ENCODE assay signal across 8 cellular contexts in the genomic region with DNA sequence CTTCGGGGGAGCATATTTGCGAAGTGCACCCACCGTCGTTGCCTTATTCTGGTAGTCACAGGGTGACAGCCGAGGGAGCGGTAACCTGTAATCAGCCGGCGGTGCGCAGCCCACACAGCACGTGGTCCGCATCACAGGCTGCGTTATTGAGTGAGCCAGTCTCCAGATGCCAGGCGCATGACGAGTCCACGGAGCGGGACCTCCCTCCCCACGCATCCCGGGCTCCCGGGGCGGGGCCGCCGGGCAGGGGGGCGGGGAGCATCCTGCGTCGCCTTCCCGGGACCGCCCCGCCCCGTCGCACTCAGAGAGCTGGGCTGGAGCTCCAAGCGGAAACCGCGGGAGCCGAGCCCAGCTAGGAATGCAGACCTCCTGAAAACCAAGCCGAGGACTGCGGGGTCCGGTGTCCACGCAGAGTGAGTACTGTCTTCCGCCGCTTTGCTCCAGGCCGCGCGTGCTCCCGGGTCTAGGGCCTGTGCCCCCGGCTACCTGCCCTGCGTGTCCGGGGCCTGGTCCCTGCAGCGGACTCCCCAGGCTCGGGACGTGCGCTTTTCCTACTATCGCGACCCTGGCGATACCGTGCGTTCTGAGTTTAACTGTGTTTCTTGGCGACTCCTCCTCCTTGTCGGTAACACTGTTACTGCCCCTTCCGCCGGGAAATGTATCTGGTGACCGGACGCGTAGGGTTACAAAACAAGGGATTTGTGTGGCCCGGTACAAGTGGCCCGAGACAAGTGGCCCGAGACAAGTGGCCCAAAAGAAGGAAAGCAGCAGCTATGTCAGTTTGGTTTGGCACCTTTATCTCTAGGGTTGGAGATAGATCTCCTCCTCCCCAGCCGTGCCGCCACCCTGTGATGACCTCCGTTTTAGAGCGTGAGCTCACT. TPM values are rescaled to one million over a fixed set of nuclear protein-coding genes. Genes with fewer than 3 reads are reported as not detected.
DNase-seq lines count a peak whose midpoint lies in the region; ATAC-seq and TF ChIP-seq lines count a peak whose summit lies in the region.

No MANE protein-coding gene starts in this region.

- H3K9me2 ChIP-seq in SK-N-SH, result no peaks in the 10 kb centered on the region

- POLR2A ChIA-PET in Caco-2 (lab: Charles Lee), result interaction anchor here (0.6 kb wide), 1 partner anchor 528 kb away, joined by 3 read pairs; no protein-coding TSS in a partner anchor
- POLR2A ChIA-PET in SK-N-SH (lab: Yijun Ruan, JAX), result no interaction called here
- POLR2A ChIA-PET in activated naive CD8-positive, alpha-beta T cell treated with anti-CD3 and anti-CD28 coated beads, Interleukin-2, amount 10 ng/mL, durations not matched to agents 7 days and 5 days (lab: Charles Lee), result interaction anchor here (1.0 to 3.5 kb wide), 3 partner anchors 40 to 105 kb away, joined by 3 to 26 read pairs (median 3); partner anchors contain the start of genes CAST and ERAP1

- H3K4me3 ChIP-seq in Caco-2 (ENCODE audit: low read depth, low read length) (peak overlapping the region; percentile 43), SK-N-SH (ENCODE audit: low read depth in 2 of 2, low read length in 1 of 2) (peak overlapping the region; percentile 69 to 77), osteoblast (ENCODE audit: insufficient read depth, low read length) (peak overlapping the region; percentile 88)

- peak overlapping the region; percentile 82 for H3K9ac ChIP-seq in SK-N-SH

- 7% methylated on average over 33 of the region's 70 CpGs for WGBS in SK-N-SH (ENCODE audit: low lambda C conversion rate)

- peak; percentile 53 for ATAC-seq in GM21390 (IDR thresholded peaks at IDR 0.05; ENCODE audit: unreplicated experiment)
- ATAC-seq in activated naive CD8-positive, alpha-beta T cell treated with anti-CD3 and anti-CD28 coated beads, Interleukin-2, amount 10 ng/mL, durations not matched to agents 7 days and 5 days (ENCODE audit: low read depth), result peak; percentile 82

- peaks cover 34% of the 10 kb centered on the region for H3F3A ChIP-seq in SK-N-SH (replicated peaks; ENCODE audit: insufficient read depth)

- H3K27me3 ChIP-seq in Caco-2 (replicated peaks; ENCODE audit: control insufficient read depth, insufficient read depth, low read length) (no peaks in the 10 kb centered on the region), SK-N-SH (ENCODE audit: insufficient read depth) (no peaks in the 10 kb centered on the region), osteoblast (ENCODE audit: insufficient read depth, low read length) (no peaks in the 10 kb centered on the region)

- peak overlapping the region; percentile 67 for H2AFZ ChIP-seq in SK-N-SH (ENCODE audit: low read depth)
- peak overlapping the region; percentile 84 for H2AFZ ChIP-seq in osteoblast (ENCODE audit: low read length)

- no peaks in the 10 kb centered on the region for H3K9me3 Mint-ChIP-seq in Caco-2 (ENCODE audit: unreplicated experiment)
- no peaks in the 10 kb centered on the region for H3K9me3 Mint-ChIP-seq in activated naive CD8-positive, alpha-beta T cell treated with anti-CD3 and anti-CD28 coated beads, Interleukin-2, amount 10 ng/mL, durations not matched to agents 7 days and 5 days
- H3K9me3 Mint-ChIP-seq in glutamatergic neuron (ENCODE audit: unreplicated experiment), result peaks cover 5% of the 10 kb centered on the region

- H3K79me2 ChIP-seq in SK-N-SH (ENCODE audit: insufficient read depth), result peaks cover 53% of the 10 kb centered on the region
- H3K79me2 ChIP-seq in osteoblast (ENCODE audit: insufficient read depth, low read length), result peaks cover 53% of the 10 kb centered on the region

- H3K9me3 ChIP-seq in Caco-2 (no peaks in the 10 kb centered on the region), SK-N-SH (no peaks in the 10 kb centered on the region), osteoblast (ENCODE audit: low read depth, low read length) (no peaks in the 10 kb centered on the region)

- H3K27ac Mint-ChIP-seq in Caco-2 (ENCODE audit: unreplicated experiment) (peak overlapping the region; percentile 39), glutamatergic neuron (ENCODE audit: unreplicated experiment) (peak overlapping the region; percentile 55)
- peak overlapping the region; percentile 91 for H3K27ac Mint-ChIP-seq in activated naive CD8-positive, alpha-beta T cell treated with anti-CD3 and anti-CD28 coated beads, Interleukin-2, amount 10 ng/mL, durations not matched to agents 7 days and 5 days

- H3K4me3 Mint-ChIP-seq in Caco-2 (ENCODE audit: unreplicated experiment) (peak overlapping the region; percentile 62), glutamatergic neuron (ENCODE audit: unreplicated experiment) (peak overlapping the region; percentile 96)
- peak overlapping the region; percentile 93 for H3K4me3 Mint-ChIP-seq in activated naive CD8-positive, alpha-beta T cell treated with anti-CD3 and anti-CD28 coated beads, Interleukin-2, amount 10 ng/mL, durations not matched to agents 7 days and 5 days

- H4K20me1 ChIP-seq in SK-N-SH (ENCODE audit: insufficient read depth) (peaks cover 25% of the 10 kb centered on the region), osteoblast (ENCODE audit: insufficient read depth, low read length) (peaks cover 11% of the 10 kb centered on the region)

- H3K4me2 ChIP-seq in SK-N-SH, result peak overlapping the region; percentile 93
- peak overlapping the region; percentile 98 for H3K4me2 ChIP-seq in osteoblast (ENCODE audit: insufficient read depth, low read length)

- CTCF ChIA-PET in Caco-2 (lab: Charles Lee), result no interaction called here
- CTCF ChIA-PET in SK-N-SH (lab: Yijun Ruan, JAX), result interaction anchor here (0.7 to 1.8 kb wide), 7 partner anchors 9 to 358 kb away, joined by 3 to 11 read pairs (median 4); no protein-coding TSS in a partner anchor

- TF ChIP-seq CTCF in Caco-2 (IDR thresholded peaks at IDR 0.05; ENCODE audit: insufficient read depth in 1 of 2, low read depth in 1 of 2, low read length in 1 of 2, severe bottlenecking in 1 of 2, unreplicated experiment in 1 of 2) (no peak), SK-N-SH (IDR thresholded peaks at IDR 0.05) (no peak), glutamatergic neuron (IDR thresholded peaks at IDR 0.05; ENCODE audit: partially characterized antibody, unreplicated experiment) (no peak), osteoblast (IDR thresholded peaks at IDR 0.05; ENCODE audit: extremely low read depth, low read depth, low read length) (no peak)

- no peak for TF ChIP-seq EP300 in SK-N-SH (IDR thresholded peaks at IDR 0.05; ENCODE audit: borderline replicate concordance in 1 of 2, low read depth in 1 of 2, low read length in 1 of 2)

- H3K36me3 Mint-ChIP-seq in Caco-2 (ENCODE audit: insufficient read depth, unreplicated experiment) (peaks cover 45% of the 10 kb centered on the region), glutamatergic neuron (ENCODE audit: unreplicated experiment) (no peaks in the 10 kb centered on the region)
- H3K36me3 Mint-ChIP-seq in activated naive CD8-positive, alpha-beta T cell treated with anti-CD3 and anti-CD28 coated beads, Interleukin-2, amount 10 ng/mL, durations not matched to agents 7 days and 5 days, result peaks cover 10% of the 10 kb centered on the region

- intact Hi-C loops in Caco-2 (cut with micrococcal nuclease; ENCODE audit: unreplicated experiment), result no loop called here

- H3K27me3 Mint-ChIP-seq in Caco-2 (ENCODE audit: insufficient read depth, unreplicated experiment) (no peaks in the 10 kb centered on the region), glutamatergic neuron (ENCODE audit: unreplicated experiment) (no peaks in the 10 kb centered on the region)
- no peaks in the 10 kb centered on the region for H3K27me3 Mint-ChIP-seq in activated naive CD8-positive, alpha-beta T cell treated with anti-CD3 and anti-CD28 coated beads, Interleukin-2, amount 10 ng/mL, durations not matched to agents 7 days and 5 days

- H3K27ac ChIP-seq in SK-N-SH (ENCODE audit: low read depth in 2 of 2, low read length in 1 of 2) (peak overlapping the region; percentile 79 to 89), osteoblast (ENCODE audit: low read depth, low read length) (peak overlapping the region; percentile 87), temporal lobe (ENCODE audit: low read depth, low read length) (peak overlapping the region; percentile 51)

- H3K36me3 ChIP-seq in Caco-2 (ENCODE audit: control insufficient read depth, insufficient read depth, low read length) (no peaks in the 10 kb centered on the region; the same call in 1 of the 2 replicates), SK-N-SH (replicated peaks in 1 of 2; ENCODE audit: control insufficient read depth in 1 of 2, insufficient read depth in 2 of 2, low read length in 1 of 2) (peaks cover 0 to 5% of the 10 kb centered on the region in 2 experiments), osteoblast (ENCODE audit: insufficient read depth, low read length) (peaks cover 3% of the 10 kb centered on the region)

- BruUV-seq in Caco-2 (replicated peaks; lab: Mats Ljungman, UMichigan), result no TSS peak

- TF ChIP-seq RAD21 in SK-N-SH (IDR thresholded peaks at IDR 0.05; ENCODE audit: low read length), result no peak

- H3K4me1 Mint-ChIP-seq in Caco-2 (ENCODE audit: low read depth, unreplicated experiment), result peaks cover 11% of the 10 kb centered on the region
- H3K4me1 Mint-ChIP-seq in activated naive CD8-positive, alpha-beta T cell treated with anti-CD3 and anti-CD28 coated beads, Interleukin-2, amount 10 ng/mL, durations not matched to agents 7 days and 5 days, result peaks cover 23% of the 10 kb centered on the region
- H3K4me1 Mint-ChIP-seq in glutamatergic neuron (ENCODE audit: low read depth, unreplicated experiment), result no peaks in the 10 kb centered on the region

- DNase-seq in Caco-2 (peak; percentile 57 to 81), HT1080 (ENCODE audit: low read depth) (peak; percentile 95), SK-N-SH (peak; percentile 92), glutamatergic neuron (peak; percentile 79), osteoblast (ENCODE audit: insufficient read length, low spot score, missing footprints) (peak; percentile 96)
- DNase-seq in activated naive CD8-positive, alpha-beta T cell treated with anti-CD3 and anti-CD28 coated beads, Interleukin-2, amount 10 ng/mL, durations not matched to agents 7 days and 5 days, result peak; percentile 72

- peaks cover 7% of the 10 kb centered on the region; the same call in 1 of the 2 replicates for H3K4me1 ChIP-seq in Caco-2
- H3K4me1 ChIP-seq in SK-N-SH (ENCODE audit: control insufficient read depth in 1 of 2, insufficient read depth in 2 of 2, low read depth in 1 of 2, low read length in 1 of 2), result peaks cover 9 to 11% of the 10 kb centered on the region in 2 experiments; a peak in 3 of 4 replicates
- peaks cover 36% of the 10 kb centered on the region for H3K4me1 ChIP-seq in osteoblast (ENCODE audit: insufficient read depth, low read length)

RNA-seq across cellular contexts. Expression of gene CAST, which starts 40.6 kb away (rescaled TPM):
- 418 and 426 TPM in 2 replicates for total RNA-seq in Caco-2 (2022)
- total RNA-seq in HT1080 (2014; rRNA removed; shearing (Covaris generic)), result 110 and 123 TPM in 2 replicates
- 133 and 171 TPM in 2 replicates for polyA plus RNA-seq in HT1080 (2015; cell fraction: cytosol; rRNA removed)
- 177 and 204 TPM in 2 replicates for polyA plus RNA-seq in HT1080 (2015; cell fraction: nucleus; rRNA removed)
- 80.2 and 82.9 TPM in 2 replicates for polyA plus RNA-seq in SK-N-SH (2012; rRNA removed)
- 95.6 and 113 TPM in 2 replicates for polyA plus RNA-seq in SK-N-SH (2012; cell fraction: cytosol; rRNA removed)
- 53.8 and 106 TPM in 2 replicates for polyA plus RNA-seq in SK-N-SH (2012; cell fraction: nucleus; rRNA removed)
- 100 to 1,000 TPM; 165 to 174 TPM for total RNA-seq in activated naive CD8-positive, alpha-beta T cell treated with anti-CD3 and anti-CD28 coated beads, Interleukin-2, amount 10 ng/mL, durations not matched to agents 7 days and 5 days
- total RNA-seq in glutamatergic neuron (ENCODE audit: unreplicated experiment), result 19.4 TPM
- 278 and 281 TPM in 2 replicates for total RNA-seq in osteoblast
- total RNA-seq in temporal lobe, result 10.1 TPM

Comparison
In these comparisons a context has a peak if more than half of its experiments do, and no peak if none do; other contexts are left out.
1. Peak in every context shown above with its lines: DNase-seq, ATAC-seq, H3K4me3 ChIP-seq and H3K27ac ChIP-seq.
2. H3K27ac Mint-ChIP-seq: peak in every context shown above with its lines; median percentile 91 in activated naive CD8-positive, alpha-beta T cell treated with anti-CD3 and anti-CD28 coated beads, Interleukin-2, amount 10 ng/mL, durations not matched to agents 7 days and 5 days; 55 in glutamatergic neuron; 39 in Caco-2.